In genomic region chr10:132848306-132848705, GRCh38 we compare ENCODE assay signal across 1 cellular context.
TF ChIP-seq lines count a peak whose summit lies in the region.

No MANE protein-coding gene starts in this region.

TF ChIP-seq in IMR-90, 13 proteins besides CTCF, POLR2A, EP300 and RAD21:
- TF ChIP-seq SMC3 (IDR thresholded peaks at IDR 0.05; ENCODE audit: low read depth, low read length) (no peak), RCOR1 (IDR thresholded peaks at IDR 0.05; ENCODE audit: insufficient replicate concordance, low read length) (no peak), RFX5 (IDR thresholded peaks at IDR 0.05; ENCODE audit: low read depth, low read length) (no peak), MAZ (IDR thresholded peaks at IDR 0.05; ENCODE audit: borderline replicate concordance, low read depth, low read length) (no peak), NFE2L2 (IDR thresholded peaks at IDR 0.05; ENCODE audit: low read depth, low read length) (no peak), MAFK (IDR thresholded peaks at IDR 0.05; ENCODE audit: low read depth, low read length) (no peak), FOS (IDR thresholded peaks at IDR 0.05; ENCODE audit: low read depth, low read length) (no peak), BHLHE40 (IDR thresholded peaks at IDR 0.05; ENCODE audit: low read depth, low read length) (no peak), CEBPB (IDR thresholded peaks at IDR 0.05; ENCODE audit: low read depth, low read length) (no peak), USF2 (IDR thresholded peaks at IDR 0.05; ENCODE audit: low read depth, low read length) (no peak), MXI1 (IDR thresholded peaks at IDR 0.05; ENCODE audit: borderline replicate concordance, low read depth, low read length) (no peak), CHD1 (IDR thresholded peaks at IDR 0.05; ENCODE audit: low read depth, low read length) (no peak)
- TF ChIP-seq, protein P1, sequence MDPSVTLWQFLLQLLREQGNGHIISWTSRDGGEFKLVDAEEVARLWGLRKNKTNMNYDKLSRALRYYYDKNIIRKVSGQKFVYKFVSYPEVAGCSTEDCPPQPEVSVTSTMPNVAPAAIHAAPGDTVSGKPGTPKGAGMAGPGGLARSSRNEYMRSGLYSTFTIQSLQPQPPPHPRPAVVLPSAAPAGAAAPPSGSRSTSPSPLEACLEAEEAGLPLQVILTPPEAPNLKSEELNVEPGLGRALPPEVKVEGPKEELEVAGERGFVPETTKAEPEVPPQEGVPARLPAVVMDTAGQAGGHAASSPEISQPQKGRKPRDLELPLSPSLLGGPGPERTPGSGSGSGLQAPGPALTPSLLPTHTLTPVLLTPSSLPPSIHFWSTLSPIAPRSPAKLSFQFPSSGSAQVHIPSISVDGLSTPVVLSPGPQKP (IDR thresholded peaks at IDR 0.05; ENCODE audit: borderline replicate concordance, low read depth, low read length) = no peak
